ENCODE assay signal across 2 cellular contexts in the genomic region with DNA sequence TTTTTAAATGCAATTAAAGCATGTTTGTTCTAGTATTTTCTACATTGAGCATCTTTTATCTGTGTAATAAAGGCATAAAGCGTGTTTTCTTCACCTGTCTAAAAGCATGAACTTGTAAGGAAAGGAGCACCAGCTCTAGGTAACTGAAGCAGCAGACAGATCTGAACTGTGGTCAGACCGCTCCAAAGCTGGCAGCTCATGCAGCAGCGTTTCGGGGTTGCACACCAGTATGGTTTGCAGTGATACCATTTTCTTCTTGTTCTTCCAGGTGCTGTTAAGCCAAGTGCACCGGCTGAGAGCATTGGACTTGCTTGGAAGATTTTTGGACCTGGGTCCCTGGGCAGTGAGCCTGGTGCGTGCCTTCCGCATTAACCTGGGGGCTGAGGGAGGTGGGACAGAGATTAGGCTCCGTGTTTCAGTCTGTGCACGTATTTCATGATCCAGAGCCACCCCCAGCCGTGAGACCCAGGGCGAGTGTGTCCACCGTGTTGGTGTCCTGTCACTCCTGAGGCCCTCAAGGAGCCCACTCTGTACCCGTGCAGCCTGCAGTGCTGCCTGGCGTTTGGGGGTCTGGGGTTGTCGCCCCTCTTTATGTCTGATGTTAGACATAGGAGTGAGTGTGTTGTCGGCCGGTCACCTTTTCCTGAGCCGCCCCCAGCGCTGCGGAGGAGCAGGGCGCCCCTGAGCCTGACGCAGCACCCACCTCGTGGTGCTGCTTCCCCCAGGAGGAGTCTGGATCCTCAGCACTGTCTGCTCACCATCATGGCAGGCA.
TF ChIP-seq lines count a peak whose summit lies in the region.

No MANE protein-coding gene starts in this region.

TF ChIP-seq in SK-N-SH, 30 proteins besides CTCF, POLR2A, EP300 and RAD21 (continued from another document):
- TF ChIP-seq, protein P1, sequence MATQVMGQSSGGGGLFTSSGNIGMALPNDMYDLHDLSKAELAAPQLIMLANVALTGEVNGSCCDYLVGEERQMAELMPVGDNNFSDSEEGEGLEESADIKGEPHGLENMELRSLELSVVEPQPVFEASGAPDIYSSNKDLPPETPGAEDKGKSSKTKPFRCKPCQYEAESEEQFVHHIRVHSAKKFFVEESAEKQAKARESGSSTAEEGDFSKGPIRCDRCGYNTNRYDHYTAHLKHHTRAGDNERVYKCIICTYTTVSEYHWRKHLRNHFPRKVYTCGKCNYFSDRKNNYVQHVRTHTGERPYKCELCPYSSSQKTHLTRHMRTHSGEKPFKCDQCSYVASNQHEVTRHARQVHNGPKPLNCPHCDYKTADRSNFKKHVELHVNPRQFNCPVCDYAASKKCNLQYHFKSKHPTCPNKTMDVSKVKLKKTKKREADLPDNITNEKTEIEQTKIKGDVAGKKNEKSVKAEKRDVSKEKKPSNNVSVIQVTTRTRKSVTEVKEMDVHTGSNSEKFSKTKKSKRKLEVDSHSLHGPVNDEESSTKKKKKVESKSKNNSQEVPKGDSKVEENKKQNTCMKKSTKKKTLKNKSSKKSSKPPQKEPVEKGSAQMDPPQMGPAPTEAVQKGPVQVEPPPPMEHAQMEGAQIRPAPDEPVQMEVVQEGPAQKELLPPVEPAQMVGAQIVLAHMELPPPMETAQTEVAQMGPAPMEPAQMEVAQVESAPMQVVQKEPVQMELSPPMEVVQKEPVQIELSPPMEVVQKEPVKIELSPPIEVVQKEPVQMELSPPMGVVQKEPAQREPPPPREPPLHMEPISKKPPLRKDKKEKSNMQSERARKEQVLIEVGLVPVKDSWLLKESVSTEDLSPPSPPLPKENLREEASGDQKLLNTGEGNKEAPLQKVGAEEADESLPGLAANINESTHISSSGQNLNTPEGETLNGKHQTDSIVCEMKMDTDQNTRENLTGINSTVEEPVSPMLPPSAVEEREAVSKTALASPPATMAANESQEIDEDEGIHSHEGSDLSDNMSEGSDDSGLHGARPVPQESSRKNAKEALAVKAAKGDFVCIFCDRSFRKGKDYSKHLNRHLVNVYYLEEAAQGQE (IDR thresholded peaks at IDR 0.05; ENCODE audit: low read depth, low read length): no peak
TF ChIP-seq in SK-N-SH: peak in this region for 0.

TF ChIP-seq in SK-N-SH treated with all-trans-retinoic acid at 6 μM for 48 hours, 23 proteins besides CTCF, POLR2A, EP300 and RAD21 (continued from another document):
- no peak for TF ChIP-seq ZFP30 (CRISPR knock-in tag; IDR thresholded peaks at IDR 0.05)
- TF ChIP-seq BACH2 (CRISPR knock-in tag; IDR thresholded peaks at IDR 0.05; ENCODE audit: borderline replicate concordance): no peak
- TF ChIP-seq ZC3H10 (CRISPR knock-in tag; IDR thresholded peaks at IDR 0.05): no peak
- TF ChIP-seq PATZ1 (CRISPR knock-in tag; IDR thresholded peaks at IDR 0.05; ENCODE audit: borderline replicate concordance): no peak
- TF ChIP-seq ESRRG (CRISPR knock-in tag; IDR thresholded peaks at IDR 0.05): no peak
